In the genomic region with DNA sequence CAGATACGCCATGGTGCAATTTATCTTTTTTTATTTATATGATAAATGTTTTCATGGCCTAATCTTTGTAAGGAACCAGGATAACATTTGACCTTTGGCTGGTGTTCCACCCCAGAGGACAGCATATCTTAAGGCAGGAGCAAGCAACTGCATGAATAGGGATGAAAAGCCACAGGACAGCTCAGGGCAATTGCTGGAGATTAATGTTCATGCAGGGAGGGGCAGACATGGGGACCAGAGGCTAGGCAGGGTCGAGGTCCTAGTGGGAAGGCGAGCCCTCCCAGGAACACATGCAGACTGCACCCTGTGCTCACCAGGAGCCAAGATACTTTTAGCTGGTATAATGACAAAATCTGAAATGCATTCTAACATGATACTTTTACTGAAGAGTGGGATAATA, we compare ENCODE assay signal across 19 cellular contexts.
"Had no signal": no experiment of that assay in that cellular context is flagged by ENCODE, and none has a peak within 500 bp of the region (broad histone marks: within the 10 kb centered on the region; RNA-seq: fewer than 3 reads in every experiment).

No MANE protein-coding gene starts in this region.

- H3K4me1 ChIP-seq: pancreas, right lobe of liver, suprapubic skin had no signal

- H3K27ac ChIP-seq: pancreas, right lobe of liver, suprapubic skin, transverse colon had no signal

- DNase-seq: activated CD4-positive, alpha-beta memory T cell treated with anti-CD3 and anti-CD28 coated beads, Interleukin-2, amount 10 ng/mL, durations not matched to agents 7 days and 5 days; activated CD4-positive, alpha-beta T cell treated with anti-CD3 and anti-CD28 coated beads for 36 hours; activated CD8-positive, alpha-beta memory T cell treated with anti-CD3 and anti-CD28 coated beads, Interleukin-2, amount 10 ng/mL, durations not matched to agents 7 days and 5 days; dermis blood vessel endothelial cell; effector memory CD4-positive, alpha-beta T cell; foreskin fibroblast; glutamatergic neuron; hippocampal formation; islet precursor cell; pancreas; right lobe of liver; stimulated activated CD4-positive, alpha-beta T cell treated with anti-CD3 and anti-CD28 coated beads, Interleukin-4, amount 100 ng/mL, for 1 hour; stimulated activated naive CD8-positive, alpha-beta T cell treated with anti-CD3 and anti-CD28 coated beads, Interleukin-15, amount 100 ng/mL, for 72 hours; T-helper 17 cell; transverse colon had no signal

- H3K36me3 ChIP-seq: pancreas, right lobe of liver, suprapubic skin, transverse colon had no signal

- ATAC-seq: activated CD4-positive, alpha-beta T cell treated with anti-CD3 and anti-CD28 coated beads for 36 hours; activated CD8-positive, alpha-beta memory T cell treated with anti-CD3 and anti-CD28 coated beads, Interleukin-2, amount 10 ng/mL, durations not matched to agents 7 days and 5 days; left lobe of liver; pancreas; right lobe of liver had no signal

- H3K9me3 ChIP-seq: pancreas, right lobe of liver, suprapubic skin, transverse colon had no signal

- H3K27me3 ChIP-seq: pancreas, right lobe of liver, suprapubic skin, transverse colon had no signal

- H3K4me2 ChIP-seq: smooth muscle cell had no signal

- H3K4me3 ChIP-seq: lung, pancreas, right lobe of liver, smooth muscle cell, suprapubic skin, transverse colon had no signal
